Comparison of ENCODE assay signal across 1 cellular context in genomic region chr2:71933467-71934319, GRCh38.
TF ChIP-seq lines count a peak whose summit lies in the region.

No MANE protein-coding gene starts in this region.

TF ChIP-seq in GM23338, 12 proteins besides CTCF, POLR2A, EP300 and RAD21 (continued from another document):
- no peak for TF ChIP-seq REST (IDR thresholded peaks at IDR 0.05; ENCODE audit: unreplicated experiment)
- TF ChIP-seq ZNF114 (CRISPR knock-in tag; IDR thresholded peaks at IDR 0.05): no peak
- no peak for TF ChIP-seq EZH2phosphoT487 (IDR thresholded peaks at IDR 0.05; ENCODE audit: unreplicated experiment)
- TF ChIP-seq CREB1 (CRISPR knock-in tag; IDR thresholded peaks at IDR 0.05; ENCODE audit: low read depth): no peak
- TF ChIP-seq ETS1 (IDR thresholded peaks at IDR 0.05): no peak
- no peak for TF ChIP-seq EZH2 (IDR thresholded peaks at IDR 0.05; ENCODE audit: low read depth, unreplicated experiment)
- TF ChIP-seq ZNF331 (CRISPR knock-in tag; IDR thresholded peaks at IDR 0.05; ENCODE audit: low read depth): no peak
- no peak for TF ChIP-seq POLR2AphosphoS5 (IDR thresholded peaks at IDR 0.05; ENCODE audit: low read depth)
- no peak for TF ChIP-seq ZNF462 (CRISPR knock-in tag; IDR thresholded peaks at IDR 0.05)
- TF ChIP-seq NANOG (IDR thresholded peaks at IDR 0.05; ENCODE audit: borderline replicate concordance): no peak
TF ChIP-seq in GM23338: peak in this region for 0.
